In genomic region chr10:97888134-97888533, GRCh38 we compare ENCODE assay signal across 1 cellular context.
TF ChIP-seq lines count a peak whose summit lies in the region.

No MANE protein-coding gene starts in this region.

TF ChIP-seq in HCT116, 20 proteins besides CTCF, POLR2A, EP300 and RAD21:
- TF ChIP-seq SP1 (IDR thresholded peaks at IDR 0.05; ENCODE audit: low read depth) = no peak
